Comparison of ENCODE assay signal across 1 cellular context in genomic region chr3:22938739-22939138, GRCh38.
TF ChIP-seq lines count a peak whose summit lies in the region.

No MANE protein-coding gene starts in this region.

TF ChIP-seq in SK-N-SH, 30 proteins besides CTCF, POLR2A, EP300 and RAD21 (continued from another document):
- TF ChIP-seq MEF2A (IDR thresholded peaks at IDR 0.05; ENCODE audit: borderline replicate concordance, low read depth) (no peak), FOSL2 (IDR thresholded peaks at IDR 0.05; ENCODE audit: borderline replicate concordance, low read depth) (no peak), MAX (IDR thresholded peaks at IDR 0.05; ENCODE audit: low read depth) (no peak), PBX3 (IDR thresholded peaks at IDR 0.05) (no peak), TAF1 (IDR thresholded peaks at IDR 0.05; ENCODE audit: borderline replicate concordance, low read depth, low read length) (no peak), NRF1 (IDR thresholded peaks at IDR 0.05; ENCODE audit: low read depth, low read length) (no peak), RCOR1 (IDR thresholded peaks at IDR 0.05; ENCODE audit: low read length) (no peak), ELF1 (IDR thresholded peaks at IDR 0.05) (no peak), FOXJ3 (CRISPR knock-in tag; IDR thresholded peaks at IDR 0.05) (no peak), POLR2AphosphoS5 (IDR thresholded peaks at IDR 0.05; ENCODE audit: low read depth, low read length) (no peak), TEAD4 (IDR thresholded peaks at IDR 0.05; ENCODE audit: borderline replicate concordance, insufficient read depth) (no peak), CHD2 (IDR thresholded peaks at IDR 0.05; ENCODE audit: low read length, partially characterized antibody) (no peak), GATA2 (CRISPR knock-in tag; IDR thresholded peaks at IDR 0.05) (no peak), RXRA (IDR thresholded peaks at IDR 0.05; ENCODE audit: borderline replicate concordance, low read depth) (no peak), NFIC (IDR thresholded peaks at IDR 0.05; ENCODE audit: borderline replicate concordance) (no peak), GABPA (IDR thresholded peaks at IDR 0.05; ENCODE audit: low read depth) (no peak), RFX5 (IDR thresholded peaks at IDR 0.05; ENCODE audit: low read length) (no peak)
